In the genomic region with DNA sequence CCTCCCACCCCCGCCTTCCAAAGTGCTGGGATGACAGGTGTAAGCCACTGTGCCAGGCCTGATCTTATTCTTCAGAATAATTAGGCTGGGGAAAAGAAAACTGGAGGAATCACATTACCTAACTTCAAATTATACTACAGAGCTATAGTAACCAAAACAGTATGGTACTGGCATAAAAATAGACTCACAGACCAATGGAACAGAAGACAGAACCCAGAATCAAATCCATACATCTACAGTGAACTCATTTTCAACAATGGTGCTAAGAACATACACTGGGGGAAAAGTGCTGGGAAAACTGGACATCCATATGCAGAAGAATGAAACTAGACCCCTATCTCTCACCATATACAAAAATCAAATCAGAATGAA, we compare ENCODE assay signal across 7 cellular contexts.
A peak's percentile ranks its signal among the peaks of the same experiment; 100 is the strongest.
DNase-seq lines count a peak whose midpoint lies in the region; ATAC-seq and TF ChIP-seq lines count a peak whose summit lies in the region.
"Not testable (repeated sequence)": the region's sequence is repeated elsewhere in the genome, so short reads cannot be mapped to it uniquely, and the experiment has no call there.

No MANE protein-coding gene starts in this region.

- H3K9me3 ChIP-seq in ascending aorta; hepatocyte (ENCODE audit: low read depth); osteoblast (ENCODE audit: low read depth, low read length); tibial nerve: not testable (repeated sequence)

- 100% methylated on average over 1 of the region's 1 CpG for WGBS in hepatocyte (ENCODE audit: low lambda C conversion rate, missing lambda C conversion rate)
- 95 to 100% methylated on average over 1 of the region's 1 CpG for WGBS in tibial nerve, 2 donors

- H3K4me2 ChIP-seq in hepatocyte: not testable (repeated sequence)
- peak overlapping the region; percentile 17 for H3K4me2 ChIP-seq in osteoblast (ENCODE audit: insufficient read depth, low read length)

- not testable (repeated sequence) for ATAC-seq in stimulated activated effector memory CD8-positive, alpha-beta T cell treated with anti-CD3 and anti-CD28 coated beads, Interleukin-12 subunit alpha, Interleukin-12 subunit beta, amount 100 ng/mL, for 72 hours

- TF ChIP-seq EP300 in tibial nerve (IDR thresholded peaks at IDR 0.05): not testable (repeated sequence)

- peak overlapping the region; percentile 28 for H3K4me3 Mint-ChIP-seq in endothelial cell (ENCODE audit: unreplicated experiment)
- H3K4me3 Mint-ChIP-seq in stimulated activated effector memory CD8-positive, alpha-beta T cell treated with anti-CD3 and anti-CD28 coated beads, Interleukin-12 subunit alpha, Interleukin-12 subunit beta, amount 100 ng/mL, for 72 hours: not testable (repeated sequence)

- not testable (repeated sequence) for TF ChIP-seq CTCF in HL-60 (IDR thresholded peaks at IDR 0.05; ENCODE audit: insufficient read depth, low read length); ascending aorta (IDR thresholded peaks at IDR 0.05); endothelial cell (IDR thresholded peaks at IDR 0.05; ENCODE audit: unreplicated experiment); hepatocyte (IDR thresholded peaks at IDR 0.05; ENCODE audit: poor library complexity); osteoblast (IDR thresholded peaks at IDR 0.05; ENCODE audit: extremely low read depth, low read depth, low read length); tibial nerve (IDR thresholded peaks at IDR 0.05)

- H3K9me2 ChIP-seq in hepatocyte (replicated peaks; ENCODE audit: insufficient read depth): not testable (repeated sequence)

- not testable (repeated sequence) for H3K27ac Mint-ChIP-seq in endothelial cell (ENCODE audit: unreplicated experiment)
- H3K27ac Mint-ChIP-seq in stimulated activated effector memory CD8-positive, alpha-beta T cell treated with anti-CD3 and anti-CD28 coated beads, Interleukin-12 subunit alpha, Interleukin-12 subunit beta, amount 100 ng/mL, for 72 hours: peak overlapping the region; percentile 0

- DNase-seq in HL-60 (ENCODE audit: low read depth in 1 of 2, low spot score in 1 of 2); ascending aorta (ENCODE audit: low spot score in 2 of 2); endothelial cell (ENCODE audit: low spot score); hepatocyte (ENCODE audit: low spot score); osteoblast (ENCODE audit: insufficient read length, low spot score, missing footprints); stimulated activated effector memory CD8-positive, alpha-beta T cell treated with anti-CD3 and anti-CD28 coated beads, Interleukin-12 subunit alpha, Interleukin-12 subunit beta, amount 100 ng/mL, for 72 hours (ENCODE audit: low spot score in 2 of 2); tibial nerve (ENCODE audit: low spot score in 2 of 2): not testable (repeated sequence)

- not testable (repeated sequence) for H2AFZ ChIP-seq in hepatocyte; osteoblast (ENCODE audit: low read length)

- not testable (repeated sequence) for H3K4me3 ChIP-seq in HL-60 (replicated peaks; ENCODE audit: insufficient read depth, low read length); ascending aorta; hepatocyte; osteoblast (ENCODE audit: insufficient read depth, low read length); tibial nerve

- not testable (repeated sequence) for H3K79me2 ChIP-seq in hepatocyte; osteoblast (ENCODE audit: insufficient read depth, low read length)

- H3K36me3 Mint-ChIP-seq in endothelial cell (ENCODE audit: low read depth, unreplicated experiment): peaks cover 46% of the 10 kb centered on the region
- H3K36me3 Mint-ChIP-seq in stimulated activated effector memory CD8-positive, alpha-beta T cell treated with anti-CD3 and anti-CD28 coated beads, Interleukin-12 subunit alpha, Interleukin-12 subunit beta, amount 100 ng/mL, for 72 hours: peaks cover 20% of the 10 kb centered on the region

- H3K4me1 Mint-ChIP-seq in endothelial cell (ENCODE audit: unreplicated experiment): not testable (repeated sequence)
- H3K4me1 Mint-ChIP-seq in stimulated activated effector memory CD8-positive, alpha-beta T cell treated with anti-CD3 and anti-CD28 coated beads, Interleukin-12 subunit alpha, Interleukin-12 subunit beta, amount 100 ng/mL, for 72 hours: peaks cover 32% of the 10 kb centered on the region

- H4K20me1 ChIP-seq in hepatocyte (ENCODE audit: insufficient read depth, poor library complexity, severe bottlenecking); osteoblast (ENCODE audit: insufficient read depth, low read length): not testable (repeated sequence)

- H3K9me3 Mint-ChIP-seq in endothelial cell (ENCODE audit: unreplicated experiment); stimulated activated effector memory CD8-positive, alpha-beta T cell treated with anti-CD3 and anti-CD28 coated beads, Interleukin-12 subunit alpha, Interleukin-12 subunit beta, amount 100 ng/mL, for 72 hours: not testable (repeated sequence)

- not testable (repeated sequence) for H3K4me1 ChIP-seq in ascending aorta; hepatocyte (ENCODE audit: insufficient read depth)
- H3K4me1 ChIP-seq in osteoblast (ENCODE audit: insufficient read depth, low read length): peaks cover 42% of the 10 kb centered on the region
- H3K4me1 ChIP-seq in tibial nerve: peaks cover 0 to 27% (median 7%) of the 10 kb centered on the region in 4 donors

- H3K27ac ChIP-seq in HL-60 (replicated peaks) (peak overlapping the region; percentile 49), ascending aorta (peak overlapping the region; percentile 63 to 78), hepatocyte (peak overlapping the region; percentile 33), osteoblast (ENCODE audit: low read depth, low read length) (peak overlapping the region; percentile 76), tibial nerve (peak overlapping the region; percentile 42 to 90 (median 74))

- intact Hi-C loops in ascending aorta (cut with DNase I): not testable (repeated sequence)

- H3K27me3 Mint-ChIP-seq in endothelial cell (ENCODE audit: unreplicated experiment): not testable (repeated sequence)

- TF ChIP-seq POLR2A in tibial nerve (IDR thresholded peaks at IDR 0.05): not testable (repeated sequence)

- H3K27me3 ChIP-seq in HL-60 (ENCODE audit: insufficient read depth, poor library complexity, severe bottlenecking); ascending aorta; hepatocyte; osteoblast (ENCODE audit: insufficient read depth, low read length); tibial nerve: not testable (repeated sequence)

- H3K36me3 ChIP-seq in ascending aorta (peaks cover 0 to 24% of the 10 kb centered on the region in 2 donors), osteoblast (ENCODE audit: insufficient read depth, low read length) (peaks cover 17% of the 10 kb centered on the region)
- H3K36me3 ChIP-seq in hepatocyte (replicated peaks; ENCODE audit: insufficient read depth, low read depth); tibial nerve: not testable (repeated sequence)
